ENCODE assay signal across 8 cellular contexts in genomic region chr17:48593126-48593829, GRCh38. TPM values are rescaled to one million over a fixed set of nuclear protein-coding genes. Genes with fewer than 3 reads are reported as not detected.
DNase-seq lines count a peak whose midpoint lies in the region; ATAC-seq and TF ChIP-seq lines count a peak whose summit lies in the region.

Gene HOXB5 (minus strand): TSS chr17:48593779. CDS start chr17:48593682, 97 bp downstream.

- H3K4me1 Mint-ChIP-seq in activated naive CD4-positive, alpha-beta T cell treated with anti-CD3 and anti-CD28 coated beads, Interleukin-2, amount 50 U/mL, for 24 hours = peaks cover 47% of the 10 kb centered on the region
- peaks cover 43% of the 10 kb centered on the region for H3K4me1 Mint-ChIP-seq in activated CD8-positive, alpha-beta T cell treated with anti-CD3 and anti-CD28 coated beads, Interleukin-2, amount 10 ng/mL, durations not matched to agents 7 days and 5 days (ENCODE audit: low read depth)

- no peaks in the 10 kb centered on the region for H3K9me3 Mint-ChIP-seq in activated naive CD4-positive, alpha-beta T cell treated with anti-CD3 and anti-CD28 coated beads, Interleukin-2, amount 50 U/mL, for 24 hours
- H3K9me3 Mint-ChIP-seq in activated CD8-positive, alpha-beta T cell treated with anti-CD3 and anti-CD28 coated beads, Interleukin-2, amount 10 ng/mL, durations not matched to agents 7 days and 5 days (ENCODE audit: insufficient read depth) = no peaks in the 10 kb centered on the region

- peaks cover 0 to 100% of the 10 kb centered on the region in 2 donors for H3K27me3 ChIP-seq in tibial nerve

- peak within 1 kb of the TSS; percentile 84 for H3K4me3 Mint-ChIP-seq in activated naive CD4-positive, alpha-beta T cell treated with anti-CD3 and anti-CD28 coated beads, Interleukin-2, amount 50 U/mL, for 24 hours
- peak within 1 kb of the TSS; percentile 76 for H3K4me3 Mint-ChIP-seq in activated CD8-positive, alpha-beta T cell treated with anti-CD3 and anti-CD28 coated beads, Interleukin-2, amount 10 ng/mL, durations not matched to agents 7 days and 5 days

- peaks cover 70% of the 10 kb centered on the region for H3K27me3 Mint-ChIP-seq in activated naive CD4-positive, alpha-beta T cell treated with anti-CD3 and anti-CD28 coated beads, Interleukin-2, amount 50 U/mL, for 24 hours
- peaks cover 76% of the 10 kb centered on the region for H3K27me3 Mint-ChIP-seq in activated CD8-positive, alpha-beta T cell treated with anti-CD3 and anti-CD28 coated beads, Interleukin-2, amount 10 ng/mL, durations not matched to agents 7 days and 5 days (ENCODE audit: low read depth)

- peak; percentile 47 for ATAC-seq in activated CD8-positive, alpha-beta T cell treated with anti-CD3 and anti-CD28 coated beads, Interleukin-2, amount 10 ng/mL, durations not matched to agents 7 days and 5 days

- DNase-seq in activated naive CD4-positive, alpha-beta T cell treated with Interleukin-2 at 50 U/mL for 16 hours = no peak
- peak; percentile 40 for DNase-seq in activated CD8-positive, alpha-beta T cell treated with anti-CD3 and anti-CD28 coated beads, Interleukin-2, amount 10 ng/mL, durations not matched to agents 7 days and 5 days
- peak; percentile 45 for DNase-seq in kidney tubule cell (ENCODE audit: low spot score)
- no peak for DNase-seq in tibial nerve (ENCODE audit: low spot score in 2 of 2)
- DNase-seq in stimulated activated CD4-positive, alpha-beta T cell treated with anti-CD3 and anti-CD28 coated beads, Interleukin-12 subunit alpha, Interleukin-12 subunit beta, amount 100 ng/mL, for 4 hours = no peak
- DNase-seq in activated gamma-delta T cell treated with Interleukin-2 at 50 U/mL for 16 hours = no peak
- no peak for DNase-seq in AG08395 (ENCODE audit: low spot score)

- H3K4me1 ChIP-seq in tibial nerve = peaks cover 0 to 46% (median 13%) of the 10 kb centered on the region in 4 donors

- H3K27ac ChIP-seq in tibial nerve = peak within 1 kb of the TSS in 1 of 4 donors; percentile 46

- H3K36me3 ChIP-seq in tibial nerve = no peaks in the 10 kb centered on the region

- no peak for TF ChIP-seq POLR2A in tibial nerve (IDR thresholded peaks at IDR 0.05)

- POLR2A ChIA-PET in activated CD8-positive, alpha-beta T cell treated with anti-CD3 and anti-CD28 coated beads, Interleukin-2, amount 10 ng/mL, durations not matched to agents 7 days and 5 days (lab: Charles Lee) = no interaction called here

- CTCF ChIA-PET in activated CD8-positive, alpha-beta T cell treated with anti-CD3 and anti-CD28 coated beads, Interleukin-2, amount 10 ng/mL, durations not matched to agents 7 days and 5 days (lab: Charles Lee) = interaction anchor here (0.6 to 5.3 kb wide), 79 partner anchors 10 to 643 kb away, joined by 3 to 60 read pairs (median 4); partner anchors contain the start of genes CDK5RAP3 and HOXB8

- no peak for TF ChIP-seq EP300 in tibial nerve (IDR thresholded peaks at IDR 0.05)

- peak within 1 kb of the TSS; percentile 62 for H3K27ac Mint-ChIP-seq in activated naive CD4-positive, alpha-beta T cell treated with anti-CD3 and anti-CD28 coated beads, Interleukin-2, amount 50 U/mL, for 24 hours
- H3K27ac Mint-ChIP-seq in activated CD8-positive, alpha-beta T cell treated with anti-CD3 and anti-CD28 coated beads, Interleukin-2, amount 10 ng/mL, durations not matched to agents 7 days and 5 days = peak within 1 kb of the TSS; percentile 23

- WGBS in tibial nerve, 2 donors = 8 to 9% methylated on average over 28 to 49 of the region's 50 CpGs

- TF ChIP-seq CTCF in tibial nerve (IDR thresholded peaks at IDR 0.05) = no peak

- H3K9me3 ChIP-seq in tibial nerve = no peaks in the 10 kb centered on the region

- peak within 1 kb of the TSS; percentile 9 to 43 (median 25) for H3K4me3 ChIP-seq in tibial nerve

- H3K36me3 Mint-ChIP-seq in activated naive CD4-positive, alpha-beta T cell treated with anti-CD3 and anti-CD28 coated beads, Interleukin-2, amount 50 U/mL, for 24 hours = peaks cover 2% of the 10 kb centered on the region
- no peaks in the 10 kb centered on the region for H3K36me3 Mint-ChIP-seq in activated CD8-positive, alpha-beta T cell treated with anti-CD3 and anti-CD28 coated beads, Interleukin-2, amount 10 ng/mL, durations not matched to agents 7 days and 5 days (ENCODE audit: low read depth)

RNA-seq across cellular contexts. Expression of gene HOXB5, which starts in this region (rescaled TPM):
- total RNA-seq in activated CD8-positive, alpha-beta T cell treated with anti-CD3 and anti-CD28 coated beads, Interleukin-2, amount 10 ng/mL, durations not matched to agents 7 days and 5 days = not detected
- 1 to 10 TPM in 2 of 4 donors, not detected in 2; 1.6 to 1.8 TPM for total RNA-seq in tibial nerve

Comparison
In these comparisons a context has a peak if more than half of its experiments do, and no peak if none do; other contexts are left out.
1. Peak in DNase-seq and ATAC-seq in activated CD8-positive, alpha-beta T cell treated with anti-CD3 and anti-CD28 coated beads, Interleukin-2, amount 10 ng/mL, durations not matched to agents 7 days and 5 days; RNA of the gene not detected or under 1 TPM.